Comparison of ENCODE assay signal across 16 cellular contexts in the genomic region with DNA sequence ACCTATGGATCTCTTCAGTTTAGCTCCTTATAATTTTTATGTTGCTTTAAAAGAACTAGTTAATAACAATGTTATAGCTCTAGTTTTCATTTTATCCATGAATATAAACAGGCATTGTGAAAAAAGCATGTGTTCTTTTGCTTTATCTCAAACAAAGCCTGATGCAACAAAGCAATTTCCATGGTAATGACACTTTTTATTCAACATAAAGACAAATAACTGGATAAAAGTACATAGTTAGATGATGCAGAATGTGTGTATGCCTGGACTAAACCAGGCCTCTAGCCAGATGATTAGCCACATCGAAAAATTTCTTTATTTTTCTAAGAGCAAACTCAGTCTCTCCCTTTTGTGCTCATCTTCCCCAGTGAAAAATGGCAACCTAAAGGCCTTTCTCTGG.
DNase-seq lines count a peak whose midpoint lies in the region; ATAC-seq and TF ChIP-seq lines count a peak whose summit lies in the region.
"Had no signal": no experiment of that assay in that cellular context is flagged by ENCODE, and none has a peak within 500 bp of the region (broad histone marks: within the 10 kb centered on the region; RNA-seq: fewer than 3 reads in every experiment).

No MANE protein-coding gene starts in this region.

- H3K9ac ChIP-seq in SK-N-SH (no peak overlapping the region), mammary epithelial cell (ENCODE audit: insufficient read depth, low read length) (no peak overlapping the region)
- H3K9ac ChIP-seq: BLaER1 treated with 17β-estradiol and CSF1 and Interleukin-3, amounts not matched to agents 10 nM and 100 nM had no signal

- no peak overlapping the region for H3K4me2 ChIP-seq in SK-N-SH
- no peak overlapping the region for H3K4me2 ChIP-seq in mammary epithelial cell (ENCODE audit: insufficient read depth, low read depth, low read length)
- H3K4me2 ChIP-seq: BLaER1 treated with 17β-estradiol and CSF1 and Interleukin-3, amounts not matched to agents 10 nM and 100 nM had no signal

- H3K4me1 ChIP-seq in SK-N-SH (ENCODE audit: control insufficient read depth in 1 of 2, insufficient read depth in 2 of 2, low read depth in 1 of 2, low read length in 1 of 2) = peaks cover 0 to 35% of the 10 kb centered on the region in 2 experiments; a peak in 3 of 4 replicates
- peaks cover 34% of the 10 kb centered on the region for H3K4me1 ChIP-seq in mammary epithelial cell (ENCODE audit: insufficient read depth, low read length)

- no peaks in the 10 kb centered on the region for H3K9me3 ChIP-seq in SK-N-SH
- H3K9me3 ChIP-seq in mammary epithelial cell (replicated peaks; ENCODE audit: insufficient read depth, low read length) = peaks cover 7% of the 10 kb centered on the region

- H4K20me1 ChIP-seq in SK-N-SH (ENCODE audit: insufficient read depth) = no peaks in the 10 kb centered on the region
- H4K20me1 ChIP-seq in mammary epithelial cell (ENCODE audit: insufficient read depth, low read length) = no peaks in the 10 kb centered on the region
- H4K20me1 ChIP-seq: BLaER1 treated with 17β-estradiol and CSF1 and Interleukin-3, amounts not matched to agents 10 nM and 100 nM had no signal

- peak overlapping the region in 1 of 2 experiments; percentile 100; a peak in 2 of 4 replicates for H3K27ac ChIP-seq in SK-N-SH (ENCODE audit: low read depth in 2 of 2, low read length in 1 of 2)
- no peak overlapping the region for H3K27ac ChIP-seq in mammary epithelial cell (ENCODE audit: insufficient read depth, low read depth, low read length)
- H3K27ac ChIP-seq: 22Rv1; BLaER1 treated with 17β-estradiol and CSF1 and Interleukin-3, amounts not matched to agents 10 nM and 100 nM had no signal

- H3K36me3 ChIP-seq in SK-N-SH (replicated peaks in 1 of 2; ENCODE audit: control insufficient read depth in 1 of 2, insufficient read depth in 2 of 2, low read length in 1 of 2) (no peaks in the 10 kb centered on the region), mammary epithelial cell (ENCODE audit: insufficient read depth, low read length) (no peaks in the 10 kb centered on the region)
- H3K36me3 ChIP-seq: BLaER1 treated with 17β-estradiol and CSF1 and Interleukin-3, amounts not matched to agents 10 nM and 100 nM had no signal

- H3K27me3 ChIP-seq in SK-N-SH (ENCODE audit: insufficient read depth) = no peaks in the 10 kb centered on the region
- H3K27me3 ChIP-seq in mammary epithelial cell (ENCODE audit: insufficient read depth, low read length) = no peaks in the 10 kb centered on the region
- H3K27me3 ChIP-seq: BLaER1 treated with 17β-estradiol and CSF1 and Interleukin-3, amounts not matched to agents 10 nM and 100 nM had no signal

- no peaks in the 10 kb centered on the region for H3K79me2 ChIP-seq in SK-N-SH (ENCODE audit: insufficient read depth)
- H3K79me2 ChIP-seq in mammary epithelial cell (ENCODE audit: insufficient read depth, low read length) = no peaks in the 10 kb centered on the region

- H3K4me3 ChIP-seq in SK-N-SH (ENCODE audit: low read depth in 2 of 2, low read length in 1 of 2) (no peak overlapping the region), mammary epithelial cell (replicated peaks in 1 of 3; ENCODE audit: insufficient read depth in 1 of 3, low read depth in 2 of 3, low read length in 3 of 3) (no peak overlapping the region)
- H3K4me3 ChIP-seq: BLaER1 treated with 17β-estradiol and CSF1 and Interleukin-3, amounts not matched to agents 10 nM and 100 nM had no signal

- intact Hi-C loops in mammary epithelial cell (cut with micrococcal nuclease) = no loop called here

- no peak for TF ChIP-seq RAD21 in SK-N-SH (IDR thresholded peaks at IDR 0.05; ENCODE audit: low read length)

- in situ Hi-C loops in mammary epithelial cell (cut with MboI; ENCODE audit: low sequenced_read_pairs in 2 of 2) = no loop called here

- no peak for TF ChIP-seq EP300 in SK-N-SH (IDR thresholded peaks at IDR 0.05; ENCODE audit: borderline replicate concordance in 1 of 2, low read depth in 1 of 2, low read length in 1 of 2)

- no peak for DNase-seq in SK-N-SH
- DNase-seq in mammary epithelial cell = no peak
- DNase-seq in fibroblast of the conjunctiva (ENCODE audit: low read depth) = peak; percentile 68
- no peak for DNase-seq in NCI-H526 treated with DMSO at 0.1 percent for 48 hours (lab: John Stamatoyannopoulos, UW)
- DNase-seq in NCI-H2107 treated with DMSO at 0.1 percent for 48 hours (lab: John Stamatoyannopoulos, UW; ENCODE audit: unreplicated experiment) = no peak
- no peak for DNase-seq in NCI-H1436 (lab: John Stamatoyannopoulos, UW)
- DNase-seq: CD8-positive, alpha-beta memory T cell; DMS79 treated with DMSO at 0.1 percent for 48 hours; HCEC 1CT; NCI-H2171 treated with DMSO at 0.1 percent for 48 hours; NCI-H82; SHP77 treated with DMSO at 0.1 percent for 48 hours had no signal

- no peaks in the 10 kb centered on the region for H3K9me2 ChIP-seq in SK-N-SH

- TF ChIP-seq CTCF in SK-N-SH (IDR thresholded peaks at IDR 0.05) = no peak
- no peak for TF ChIP-seq CTCF in mammary epithelial cell (conservative IDR thresholded peaks at IDR 0.05 in 1 of 2, IDR thresholded peaks at IDR 0.05 in 1 of 2; ENCODE audit: extremely low read depth in 1 of 2, insufficient read depth in 1 of 2, low read depth in 1 of 2, low read length in 2 of 2)

- ATAC-seq in SK-N-SH treated with all-trans-retinoic acid at 6 μM for 48 hours (no peak), GM19351 (IDR thresholded peaks at IDR 0.05; ENCODE audit: unreplicated experiment) (no peak)

- BruUV-seq in mammary epithelial cell (replicated peaks; lab: Mats Ljungman, UMichigan) = no TSS peak

- WGBS in SK-N-SH (ENCODE audit: low lambda C conversion rate) = 59% methylated on average over 1 of the region's 1 CpG
- WGBS in mammary epithelial cell (ENCODE audit: low coverage, missing lambda C conversion rate) = 100% methylated on average over 1 of the region's 1 CpG

- peak overlapping the region; percentile 1; the same call in 1 of the 2 replicates for H2AFZ ChIP-seq in SK-N-SH (ENCODE audit: low read depth)
- H2AFZ ChIP-seq in mammary epithelial cell (ENCODE audit: low read depth, low read length) = peak overlapping the region; percentile 21

- POLR2A ChIA-PET in SK-N-SH (lab: Yijun Ruan, JAX) = no interaction called here

- H3F3A ChIP-seq in SK-N-SH (replicated peaks; ENCODE audit: insufficient read depth) = peaks cover 60% of the 10 kb centered on the region

- dilution Hi-C loops in mammary epithelial cell (cut with HindIII; ENCODE audit: low sequenced_read_pairs) = no loop called here

- CTCF ChIA-PET in SK-N-SH (lab: Yijun Ruan, JAX) = interaction anchor here (1.1 kb wide), 1 partner anchor 17 kb away, joined by 3 read pairs; no protein-coding TSS in a partner anchor
- CTCF ChIA-PET in mammary epithelial cell (lab: Charles Lee; ENCODE audit: low non-redundant PET) = no interaction called here

TF ChIP-seq in SK-N-SH, 30 proteins besides CTCF, POLR2A, EP300 and RAD21:
- TF ChIP-seq, protein P1, sequence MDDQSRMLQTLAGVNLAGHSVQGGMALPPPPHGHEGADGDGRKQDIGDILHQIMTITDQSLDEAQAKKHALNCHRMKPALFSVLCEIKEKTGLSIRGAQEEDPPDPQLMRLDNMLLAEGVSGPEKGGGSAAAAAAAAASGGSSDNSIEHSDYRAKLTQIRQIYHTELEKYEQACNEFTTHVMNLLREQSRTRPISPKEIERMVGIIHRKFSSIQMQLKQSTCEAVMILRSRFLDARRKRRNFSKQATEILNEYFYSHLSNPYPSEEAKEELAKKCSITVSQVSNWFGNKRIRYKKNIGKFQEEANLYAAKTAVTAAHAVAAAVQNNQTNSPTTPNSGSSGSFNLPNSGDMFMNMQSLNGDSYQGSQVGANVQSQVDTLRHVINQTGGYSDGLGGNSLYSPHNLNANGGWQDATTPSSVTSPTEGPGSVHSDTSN (IDR thresholded peaks at IDR 0.05) = no peak

TF ChIP-seq in SK-N-SH treated with all-trans-retinoic acid at 6 μM for 48 hours, 23 proteins besides CTCF, POLR2A, EP300 and RAD21 (continues in another document):
- TF ChIP-seq PPARA (CRISPR knock-in tag; IDR thresholded peaks at IDR 0.05; ENCODE audit: borderline replicate concordance) (no peak), RARB (CRISPR knock-in tag; IDR thresholded peaks at IDR 0.05) (no peak), ZNF70 (CRISPR knock-in tag; IDR thresholded peaks at IDR 0.05) (no peak), ZFP30 (CRISPR knock-in tag; IDR thresholded peaks at IDR 0.05) (no peak), ZNF565 (CRISPR knock-in tag; conservative IDR thresholded peaks at IDR 0.05; ENCODE audit: low read depth) (no peak)
- TF ChIP-seq, protein P2, sequence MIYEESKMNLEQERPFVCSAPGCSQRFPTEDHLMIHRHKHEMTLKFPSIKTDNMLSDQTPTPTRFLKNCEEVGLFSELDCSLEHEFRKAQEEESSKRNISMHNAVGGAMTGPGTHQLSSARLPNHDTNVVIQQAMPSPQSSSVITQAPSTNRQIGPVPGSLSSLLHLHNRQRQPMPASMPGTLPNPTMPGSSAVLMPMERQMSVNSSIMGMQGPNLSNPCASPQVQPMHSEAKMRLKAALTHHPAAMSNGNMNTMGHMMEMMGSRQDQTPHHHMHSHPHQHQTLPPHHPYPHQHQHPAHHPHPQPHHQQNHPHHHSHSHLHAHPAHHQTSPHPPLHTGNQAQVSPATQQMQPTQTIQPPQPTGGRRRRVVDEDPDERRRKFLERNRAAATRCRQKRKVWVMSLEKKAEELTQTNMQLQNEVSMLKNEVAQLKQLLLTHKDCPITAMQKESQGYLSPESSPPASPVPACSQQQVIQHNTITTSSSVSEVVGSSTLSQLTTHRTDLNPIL (CRISPR knock-in tag; IDR thresholded peaks at IDR 0.05; ENCODE audit: low read depth) = no peak
- TF ChIP-seq, protein P3, sequence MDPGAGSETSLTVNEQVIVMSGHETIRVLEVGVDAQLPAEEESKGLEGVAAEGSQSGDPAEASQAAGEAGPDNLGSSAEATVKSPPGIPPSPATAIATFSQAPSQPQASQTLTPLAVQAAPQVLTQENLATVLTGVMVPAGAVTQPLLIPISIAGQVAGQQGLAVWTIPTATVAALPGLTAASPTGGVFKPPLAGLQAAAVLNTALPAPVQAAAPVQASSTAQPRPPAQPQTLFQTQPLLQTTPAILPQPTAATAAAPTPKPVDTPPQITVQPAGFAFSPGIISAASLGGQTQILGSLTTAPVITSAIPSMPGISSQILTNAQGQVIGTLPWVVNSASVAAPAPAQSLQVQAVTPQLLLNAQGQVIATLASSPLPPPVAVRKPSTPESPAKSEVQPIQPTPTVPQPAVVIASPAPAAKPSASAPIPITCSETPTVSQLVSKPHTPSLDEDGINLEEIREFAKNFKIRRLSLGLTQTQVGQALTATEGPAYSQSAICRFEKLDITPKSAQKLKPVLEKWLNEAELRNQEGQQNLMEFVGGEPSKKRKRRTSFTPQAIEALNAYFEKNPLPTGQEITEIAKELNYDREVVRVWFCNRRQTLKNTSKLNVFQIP (CRISPR knock-in tag; IDR thresholded peaks at IDR 0.05; ENCODE audit: borderline replicate concordance, low read depth) = no peak
